Comparison of ENCODE assay signal across 16 cellular contexts in genomic region chr5:149313151-149313841, GRCh38. TPM values are rescaled to one million over a fixed set of nuclear protein-coding genes. Genes with fewer than 3 reads are reported as not detected.
"Had no signal": no experiment of that assay in that cellular context is flagged by ENCODE, and none has a peak within 500 bp of the region (broad histone marks: within the 10 kb centered on the region; RNA-seq: fewer than 3 reads in every experiment).

No MANE protein-coding gene starts in this region.

- H3K36me3 ChIP-seq: cardiac muscle cell, colonic mucosa, pancreas had no signal

- H3K27ac ChIP-seq: cardiac muscle cell, colonic mucosa, esophagus muscularis mucosa, lower lobe of right lung, pancreas had no signal

- H3K4me3 ChIP-seq: cardiac muscle cell, colonic mucosa, esophagus muscularis mucosa, lower lobe of right lung, pancreas had no signal

- H3K4me1 ChIP-seq: colonic mucosa, pancreas had no signal

- ATAC-seq: activated CD8-positive, alpha-beta T cell treated with anti-CD3 and anti-CD28 coated beads, Interleukin-2, amount 10 ng/mL, durations not matched to agents 7 days and 5 days; activated naive CD4-positive, alpha-beta T cell treated with anti-CD3 and anti-CD28 coated beads, Interleukin-2, amount 50 U/mL, for 72 hours; activated T-cell treated with anti-CD3 and anti-CD28 coated beads, Interleukin-2, amount 50 U/mL, for 72 hours; lower lobe of right lung; pancreas; stimulated activated memory B cell treated with anti-CD40 and anti-IgM and Interleukin-4, amounts not matched to agents 10 μg/mL and 1 μg/mL and 100 μg/mL, for 72 hours had no signal

- H3K27me3 ChIP-seq: cardiac muscle cell, colonic mucosa, esophagus muscularis mucosa, pancreas had no signal

- H3K9me3 ChIP-seq: colonic mucosa, esophagus muscularis mucosa, lower lobe of right lung, pancreas had no signal

- DNase-seq: activated CD4-positive, alpha-beta T cell treated with anti-CD3 and anti-CD28 coated beads, Interleukin-2, amount 10 ng/mL, durations not matched to agents 24 days and 14 days; activated CD4-positive, CD25-positive, alpha-beta regulatory T cell; activated CD8-positive, alpha-beta memory T cell treated with anti-CD3 and anti-CD28 coated beads, Interleukin-2, amount 50 U/mL, for 4 hours; activated CD8-positive, alpha-beta T cell treated with anti-CD3 and anti-CD28 coated beads, Interleukin-2, amount 10 ng/mL, durations not matched to agents 7 days and 5 days; activated gamma-delta T cell; activated T-cell treated with anti-CD3 and anti-CD28 coated beads, Interleukin-2, amount 50 U/mL, for 72 hours; colonic mucosa; kidney glomerular epithelial cell; lower lobe of right lung; pancreas; stimulated activated CD4-positive, alpha-beta T cell treated with anti-CD3 and anti-CD28 coated beads, Interleukin-2, amount 100 ng/mL, for 48 hours had no signal

RNA-seq across cellular contexts. Expression of gene AFAP1L1, which starts 41.6 kb away (rescaled TPM):
- total RNA-seq: activated CD4-positive, alpha-beta T cell treated with anti-CD3 and anti-CD28 coated beads, Interleukin-2, amount 10 ng/mL, durations not matched to agents 24 days and 14 days; activated CD8-positive, alpha-beta T cell treated with anti-CD3 and anti-CD28 coated beads, Interleukin-2, amount 10 ng/mL, durations not matched to agents 7 days and 5 days had no signal
- polyA plus RNA-seq: neural cell had no signal
